In genomic region chr2:9390991-9391390, GRCh38 we compare ENCODE assay signal across 1 cellular context.
TF ChIP-seq lines count a peak whose summit lies in the region.

No MANE protein-coding gene starts in this region.

TF ChIP-seq in H1, 55 proteins besides CTCF, POLR2A, EP300 and RAD21:
- TF ChIP-seq RXRA (IDR thresholded peaks at IDR 0.05; ENCODE audit: insufficient read depth, low read depth, low read length), result no peak
- no peak for TF ChIP-seq PHF8 (conservative IDR thresholded peaks at IDR 0.05; ENCODE audit: low read depth, low read length)
- no peak for TF ChIP-seq MAX (IDR thresholded peaks at IDR 0.05)
- TF ChIP-seq GTF2F1 (IDR thresholded peaks at IDR 0.05; ENCODE audit: borderline replicate concordance, low read depth, low read length), result no peak
- no peak for TF ChIP-seq CHD2 (IDR thresholded peaks at IDR 0.05; ENCODE audit: low read length)
- no peak for TF ChIP-seq SIN3A (conservative IDR thresholded peaks at IDR 0.05 in 1 of 2, IDR thresholded peaks at IDR 0.05 in 1 of 2; ENCODE audit: low read depth in 1 of 2, low read length in 2 of 2)
- TF ChIP-seq CHD1 (IDR thresholded peaks at IDR 0.05; ENCODE audit: low read depth, low read length), result no peak
- TF ChIP-seq KDM1A (IDR thresholded peaks at IDR 0.05; ENCODE audit: borderline replicate concordance, low read length), result no peak
- TF ChIP-seq TAF1 (IDR thresholded peaks at IDR 0.05; ENCODE audit: low read depth, low read length), result no peak
- TF ChIP-seq SP2 (IDR thresholded peaks at IDR 0.05; ENCODE audit: low read length), result no peak
- no peak for TF ChIP-seq ASH2L (IDR thresholded peaks at IDR 0.05; ENCODE audit: low read length)
